8 cellular contexts compared by ENCODE assay signal in the genomic region with DNA sequence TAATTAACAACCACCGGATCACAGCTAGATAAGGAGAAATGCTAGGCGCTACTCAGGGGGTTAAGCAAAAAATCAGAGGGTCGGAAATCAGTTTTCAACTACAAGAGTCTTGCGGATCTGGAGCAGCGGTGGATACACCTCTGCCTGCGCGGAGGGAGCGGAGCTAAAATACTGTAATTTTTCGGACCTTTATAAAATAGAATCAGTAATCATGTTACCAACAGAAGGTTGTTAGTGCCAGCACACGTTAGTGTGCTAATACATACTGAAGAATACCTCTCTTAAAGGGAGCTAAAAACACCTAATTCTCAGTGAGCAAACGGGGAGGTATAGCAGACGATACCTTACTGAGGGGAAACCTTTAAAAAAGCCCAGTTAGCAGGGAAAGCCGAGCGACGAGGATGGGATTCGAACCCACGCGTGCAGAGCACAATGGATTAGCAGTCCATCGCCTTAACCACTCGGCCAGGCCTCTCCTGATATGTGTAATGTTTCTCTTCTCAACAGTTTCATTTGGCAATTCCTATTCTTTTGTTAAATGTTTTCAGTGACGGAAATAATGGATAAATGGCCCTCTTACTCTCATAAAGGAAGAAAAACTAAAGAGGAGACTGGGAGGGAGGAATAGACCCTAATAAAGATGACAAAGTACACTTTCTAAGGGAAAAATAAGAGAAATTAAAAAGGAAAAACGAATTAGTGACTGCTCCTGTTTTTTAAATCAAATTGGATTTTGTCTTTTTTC. TPM values are rescaled to one million over a fixed set of nuclear protein-coding genes. Genes with fewer than 3 reads are reported as not detected.
DNase-seq lines count a peak whose midpoint lies in the region; FAIRE-seq and TF ChIP-seq lines count a peak whose summit lies in the region.

No MANE protein-coding gene starts in this region.

- no peaks in the 10 kb centered on the region for H4K20me1 ChIP-seq in keratinocyte (ENCODE audit: control insufficient read depth, extremely low read depth, insufficient read depth, low read length)

- peaks cover 30% of the 10 kb centered on the region for H3K4me1 ChIP-seq in keratinocyte (ENCODE audit: control insufficient read depth, extremely low read depth, insufficient read depth, low read length)

- H2AFZ ChIP-seq in keratinocyte (ENCODE audit: control insufficient read depth, low read length): peak overlapping the region; percentile 13

- no peak for TF ChIP-seq CTCF in HL-60 (IDR thresholded peaks at IDR 0.05; ENCODE audit: insufficient read depth, low read length)
- TF ChIP-seq CTCF in cardiac fibroblast (IDR thresholded peaks at IDR 0.05; ENCODE audit: low read depth, low read length): no peak
- no peak for TF ChIP-seq CTCF in keratinocyte (optimal IDR thresholded peaks at IDR 0.05 in 1 of 3, IDR thresholded peaks at IDR 0.05 in 1 of 3, conservative IDR thresholded peaks at IDR 0.05 in 1 of 3; ENCODE audit: extremely low read depth in 1 of 3, insufficient read depth in 2 of 3, low read length in 3 of 3)

- no peaks in the 10 kb centered on the region for H3K36me3 ChIP-seq in keratinocyte (ENCODE audit: control insufficient read depth in 2 of 2, extremely low read depth in 1 of 2, insufficient read depth in 2 of 2, low read length in 2 of 2)

- H3K27ac ChIP-seq in HL-60 (replicated peaks) (peak overlapping the region; percentile 52), keratinocyte (ENCODE audit: control insufficient read depth, insufficient read depth, low read length) (peak overlapping the region; percentile 66)

- no peaks in the 10 kb centered on the region for H3K9me1 ChIP-seq in keratinocyte (ENCODE audit: control insufficient read depth, extremely low read depth, insufficient read depth, low read length)

- DNase-seq in GM12891 (ENCODE audit: insufficient read length, low spot score): no peak
- peak in 1 of 2 experiments; percentile 66 for DNase-seq in HL-60 (ENCODE audit: low read depth in 1 of 2, low spot score in 1 of 2)
- peak; percentile 79 for DNase-seq in UCSD-AML1 (lab: John Stamatoyannopoulos, UW; ENCODE audit: unreplicated experiment)
- DNase-seq in cardiac fibroblast (ENCODE audit: low read depth in 2 of 2): peak; percentile 84 to 94
- no peak for DNase-seq in keratinocyte (ENCODE audit: low read depth, low spot score)
- DNase-seq in stimulated activated CD4-positive, alpha-beta T cell treated with anti-CD3 and anti-CD28 coated beads, Interleukin-15, amount 100 ng/mL, for 1 hour (ENCODE audit: low read depth in 1 of 2, low spot score in 1 of 2): peak; percentile 48 to 52
- no peak for DNase-seq in NCI-H1105 (lab: John Stamatoyannopoulos, UW)
- DNase-seq in NCI-H2029 treated with DMSO at 0.1 percent for 48 hours (lab: John Stamatoyannopoulos, UW): no peak

- peak overlapping the region; percentile 63 for H3K9ac ChIP-seq in keratinocyte (ENCODE audit: control insufficient read depth, extremely low read depth, insufficient read depth, low read length)

- H3K4me3 ChIP-seq in HL-60 (replicated peaks; ENCODE audit: insufficient read depth, low read length) (peak overlapping the region; percentile 41), cardiac fibroblast (replicated peaks in 1 of 2; ENCODE audit: low read depth in 2 of 2, low read length in 2 of 2) (peak overlapping the region; percentile 43 to 51), keratinocyte (ENCODE audit: control insufficient read depth in 2 of 3, extremely low read depth in 1 of 3, insufficient read depth in 2 of 3, low read depth in 1 of 3, low read length in 3 of 3) (peak overlapping the region in 1 of 3 experiments; percentile 54)

- no peaks in the 10 kb centered on the region for H3K79me2 ChIP-seq in keratinocyte (ENCODE audit: control insufficient read depth, insufficient read depth, low read length)

- no peak for TF ChIP-seq POLR2A in GM12891 (IDR thresholded peaks at IDR 0.05; ENCODE audit: low read depth, low read length)

- H3K4me2 ChIP-seq in keratinocyte (ENCODE audit: control insufficient read depth, extremely low read depth, insufficient read depth, low read depth, low read length): peak overlapping the region; percentile 63

- dilution Hi-C loops in keratinocyte (cut with MboI; ENCODE audit: extremely low pct_ligation_motif_present, low sequenced_read_pairs): no loop called here

- FAIRE-seq in GM12891 (lab: Jason Lieb, UNC): peak; percentile 9
- FAIRE-seq in keratinocyte (lab: Jason Lieb, UNC): no peak

- H3K27me3 ChIP-seq in HL-60 (ENCODE audit: insufficient read depth, poor library complexity, severe bottlenecking) (no peaks in the 10 kb centered on the region), keratinocyte (ENCODE audit: control insufficient read depth, extremely low read depth, insufficient read depth, low read length) (no peaks in the 10 kb centered on the region)

- no peaks in the 10 kb centered on the region for H3K9me3 ChIP-seq in keratinocyte (ENCODE audit: control insufficient read depth, low read depth, low read length)

TF ChIP-seq in GM12891, 5 proteins besides CTCF, POLR2A, EP300 and RAD21:
- TF ChIP-seq TAF1 (IDR thresholded peaks at IDR 0.05; ENCODE audit: low read depth, low read length) (no peak), SPI1 (IDR thresholded peaks at IDR 0.05; ENCODE audit: low read depth, low read length) (no peak), PAX5 (IDR thresholded peaks at IDR 0.05; ENCODE audit: insufficient read depth, low read length, severe bottlenecking) (no peak), POU2F2 (IDR thresholded peaks at IDR 0.05; ENCODE audit: low read depth, low read length) (no peak), POLR2AphosphoS5 (IDR thresholded peaks at IDR 0.05; ENCODE audit: low read depth, low read length) (no peak)

RNA-seq across cellular contexts. Expression of a gene that starts 59.7 kb away (rescaled TPM):
- polyA plus RNA-seq in GM12891 (2012; ENCODE audit: low read depth, missing spikeins): 22.4 TPM
- 10.8 to 12.2 TPM (median 11.8 TPM) in 3 replicates for polyA plus RNA-seq in keratinocyte
- polyA plus RNA-seq in keratinocyte (2011; ENCODE audit: low read depth): 2.0 TPM
- polyA plus RNA-seq in keratinocyte (2011; cell fraction: cytosol; rRNA removed): 6.3 and 8.5 TPM in 2 replicates
- polyA plus RNA-seq in keratinocyte (2011; cell fraction: nucleus; rRNA removed): 16.2 and 16.5 TPM in 2 replicates
- polyA plus RNA-seq in keratinocyte (2012; ENCODE audit: low replicate concordance): 3.1 and 7.2 TPM in 2 replicates
- polyA minus RNA-seq in keratinocyte: 4.9 to 14.4 TPM (median 12.0 TPM) in 3 replicates
- polyA minus RNA-seq in keratinocyte (2011; cell fraction: cytosol; rRNA and poly(A)+ RNA removed): 3.6 TPM
- polyA minus RNA-seq in keratinocyte (2011; cell fraction: nucleus; rRNA and poly(A)+ RNA removed): 2.3 and 9.9 TPM in 2 replicates

Comparison
In these comparisons a context has a peak if more than half of its experiments do, and no peak if none do; other contexts are left out.
1. DNase-seq: peak in UCSD-AML1 (single experiment), cardiac fibroblast (2 of 2) and stimulated activated CD4-positive, alpha-beta T cell treated with anti-CD3 and anti-CD28 coated beads, Interleukin-15, amount 100 ng/mL, for 1 hour (2 of 2); none in GM12891 (single experiment), keratinocyte (single experiment), NCI-H1105 (single experiment) and NCI-H2029 treated with DMSO at 0.1 percent for 48 hours (single experiment).